ENCODE assay signal across 1 cellular context in genomic region chr9:75953218-75953617, GRCh38.
TF ChIP-seq lines count a peak whose summit lies in the region.

No MANE protein-coding gene starts in this region.

TF ChIP-seq in GM23338, 12 proteins besides CTCF, POLR2A, EP300 and RAD21 (continued from another document):
- TF ChIP-seq REST (IDR thresholded peaks at IDR 0.05; ENCODE audit: unreplicated experiment) = no peak
- TF ChIP-seq CREB1 (CRISPR knock-in tag; IDR thresholded peaks at IDR 0.05; ENCODE audit: low read depth) = no peak
- no peak for TF ChIP-seq ZNF331 (CRISPR knock-in tag; IDR thresholded peaks at IDR 0.05; ENCODE audit: low read depth)
- no peak for TF ChIP-seq EZH2phosphoT487 (IDR thresholded peaks at IDR 0.05; ENCODE audit: unreplicated experiment)
- TF ChIP-seq ZNF114 (CRISPR knock-in tag; IDR thresholded peaks at IDR 0.05) = no peak
